15 cellular contexts compared by ENCODE assay signal in genomic region chr11:78110830-78111229, GRCh38. TPM values are rescaled to one million over a fixed set of nuclear protein-coding genes. Genes with fewer than 3 reads are reported as not detected.
"Had no signal": no experiment of that assay in that cellular context is flagged by ENCODE, and none has a peak within 500 bp of the region (broad histone marks: within the 10 kb centered on the region; RNA-seq: fewer than 3 reads in every experiment).

No MANE protein-coding gene starts in this region.

- ATAC-seq: activated CD8-positive, alpha-beta T cell treated with anti-CD3 and anti-CD28 coated beads, Interleukin-2, amount 10 ng/mL, durations not matched to agents 7 days and 5 days; body of pancreas had no signal

- H3K4me1 ChIP-seq: adrenal gland, parathyroid adenoma, SJSA1, tibial artery had no signal

- H3K79me2 ChIP-seq: parathyroid adenoma had no signal

- H3K9ac ChIP-seq: parathyroid adenoma had no signal

- H3K36me3 ChIP-seq: SJSA1 had no signal

- DNase-seq: activated CD4-positive, alpha-beta T cell treated with anti-CD3 and anti-CD28 coated beads for 4 hours; activated CD8-positive, alpha-beta memory T cell treated with anti-CD3 and anti-CD28 coated beads, Interleukin-2, amount 50 U/mL, for 48 hours; activated CD8-positive, alpha-beta T cell treated with anti-CD3 and anti-CD28 coated beads, Interleukin-2, amount 10 ng/mL, durations not matched to agents 7 days and 5 days; activated naive CD4-positive, alpha-beta T cell treated with Interleukin-2 at 50 U/mL for 16 hours; adrenal gland; body of pancreas; hypothalamus; T-helper 9 cell; tibial artery had no signal

- H3K4me3 ChIP-seq: adrenal gland, body of pancreas, SJSA1, tibial artery had no signal

- H2AFZ ChIP-seq: parathyroid adenoma had no signal

- H3K27ac Mint-ChIP-seq: activated CD8-positive, alpha-beta T cell treated with anti-CD3 and anti-CD28 coated beads, Interleukin-2, amount 10 ng/mL, durations not matched to agents 7 days and 5 days; mesothelial cell of epicardium had no signal

- H3K27ac ChIP-seq: adrenal gland, body of pancreas, parathyroid adenoma, SJSA1, tibial artery, VCaP had no signal

- H3K4me3 Mint-ChIP-seq: activated CD8-positive, alpha-beta T cell treated with anti-CD3 and anti-CD28 coated beads, Interleukin-2, amount 10 ng/mL, durations not matched to agents 7 days and 5 days; mesothelial cell of epicardium had no signal

- H3K27me3 ChIP-seq: adrenal gland, body of pancreas, SJSA1, tibial artery had no signal

- H3K9me3 ChIP-seq: adrenal gland, body of pancreas, SJSA1, tibial artery had no signal

- H3K9me3 Mint-ChIP-seq: mesothelial cell of epicardium had no signal

RNA-seq across cellular contexts. Expression of gene THRSP, which starts 47.2 kb away (rescaled TPM):
- total RNA-seq: activated CD8-positive, alpha-beta T cell treated with anti-CD3 and anti-CD28 coated beads, Interleukin-2, amount 10 ng/mL, durations not matched to agents 7 days and 5 days; glomerular endothelial cell; renal cortical epithelial cell; SJSA1 had no signal
